Comparison of ENCODE assay signal across 9 cellular contexts in genomic region chr20:46040902-46041535, GRCh38. TPM values are rescaled to one million over a fixed set of nuclear protein-coding genes. Genes with fewer than 3 reads are reported as not detected.
A peak's percentile ranks its signal among the peaks of the same experiment; 100 is the strongest.
DNase-seq lines count a peak whose midpoint lies in the region; ATAC-seq, FAIRE-seq and TF ChIP-seq lines count a peak whose summit lies in the region.
"Had no signal": no experiment of that assay in that cellular context is flagged by ENCODE, and none has a peak within 500 bp of the region (broad histone marks: within the 10 kb centered on the region; RNA-seq: fewer than 3 reads in every experiment).

No MANE protein-coding gene starts in this region.

- no peaks in the 10 kb centered on the region for H3K4me1 ChIP-seq in upper lobe of right lung

- H3K36me3 ChIP-seq in upper lobe of right lung: no peaks in the 10 kb centered on the region
- H3K36me3 ChIP-seq: thoracic aorta had no signal

- DNase-seq in A172 (ENCODE audit: low spot score) (peak; percentile 49), HTR-8/SVneo (ENCODE audit: insufficient read length, low spot score) (peak; percentile 89), glomerular visceral epithelial cell (ENCODE audit: extremely low spot score) (peak; percentile 56), upper lobe of right lung (no peak), NCI-H2171 treated with DMSO at 0.1 percent for 48 hours (lab: John Stamatoyannopoulos, UW) (no peak), NCI-H774 (lab: John Stamatoyannopoulos, UW) (no peak)
- peak; percentile 59 to 60 for DNase-seq in activated CD4-positive, alpha-beta T cell treated with anti-CD3 and anti-CD28 coated beads, Interleukin-2, amount 50 U/mL, for 48 hours

- intact Hi-C loops in upper lobe of right lung (cut with DNase I): no loop called here

- ATAC-seq in upper lobe of right lung (peak; percentile 51), GM18867 (IDR thresholded peaks at IDR 0.05; ENCODE audit: unreplicated experiment) (no peak)

- H3K9me3 ChIP-seq in upper lobe of right lung: no peaks in the 10 kb centered on the region
- H3K9me3 ChIP-seq: thoracic aorta had no signal

- peaks cover 28% of the 10 kb centered on the region for H3K27me3 ChIP-seq in upper lobe of right lung

- no peak overlapping the region for H3K4me3 ChIP-seq in upper lobe of right lung
- H3K4me3 ChIP-seq: thoracic aorta had no signal

- no peak overlapping the region for H3K27ac ChIP-seq in upper lobe of right lung
- H3K27ac ChIP-seq: thoracic aorta had no signal

- FAIRE-seq in HTR-8/SVneo (lab: Jason Lieb, UNC): peak; percentile 38

- TF ChIP-seq CTCF in upper lobe of right lung (IDR thresholded peaks at IDR 0.05): no peak

RNA-seq across cellular contexts. Expression of gene SLC12A5, which starts 12.0 kb away (rescaled TPM):
- 0.90 and 3.4 TPM in 2 replicates for total RNA-seq in A172 (2014; rRNA removed; shearing (Covaris generic))
- 2.0 TPM for total RNA-seq in upper lobe of right lung
- total RNA-seq: thoracic aorta had no signal

RNA-seq across cellular contexts. Expression of gene MMP9, which starts 32.3 kb away (rescaled TPM):
- total RNA-seq in A172 (2014; rRNA removed; shearing (Covaris generic)): 0.26 and 0.71 TPM in 2 replicates
- 5.5 TPM for total RNA-seq in upper lobe of right lung

RNA-seq across cellular contexts. Expression of gene NCOA5, which starts 48.7 kb away (rescaled TPM):
- 31.2 and 40.3 TPM in 2 replicates for total RNA-seq in A172 (2014; rRNA removed; shearing (Covaris generic))
- total RNA-seq in upper lobe of right lung: 28.7 TPM

Comparison
In these comparisons a context has a peak if more than half of its experiments do, and no peak if none do; other contexts are left out.
1. DNase-seq: peak in A172 (single experiment), HTR-8/SVneo (single experiment), activated CD4-positive, alpha-beta T cell treated with anti-CD3 and anti-CD28 coated beads, Interleukin-2, amount 50 U/mL, for 48 hours (2 of 2) and glomerular visceral epithelial cell (single experiment); none in upper lobe of right lung (single experiment), NCI-H2171 treated with DMSO at 0.1 percent for 48 hours (single experiment) and NCI-H774 (single experiment).